In genomic region chr7:67809586-67809985, GRCh38 we compare ENCODE assay signal across 17 cellular contexts.
A peak's percentile ranks its signal among the peaks of the same experiment; 100 is the strongest.
DNase-seq lines count a peak whose midpoint lies in the region; FAIRE-seq and TF ChIP-seq lines count a peak whose summit lies in the region.
"Had no signal": no experiment of that assay in that cellular context is flagged by ENCODE, and none has a peak within 500 bp of the region (broad histone marks: within the 10 kb centered on the region; RNA-seq: fewer than 3 reads in every experiment).

No MANE protein-coding gene starts in this region.

- no TSS peak for BruUV-seq in A673 (replicated peaks; lab: Mats Ljungman, UMichigan)

- no peak overlapping the region for H3K4me3 ChIP-seq in A673 (ENCODE audit: low read depth, low read length, poor library complexity, severe bottlenecking)
- no peak overlapping the region for H3K4me3 ChIP-seq in fibroblast of mammary gland (ENCODE audit: control insufficient read depth, low read depth, low read length)
- H3K4me3 ChIP-seq: BLaER1, HAP-1 had no signal

- TF ChIP-seq CTCF in A673 (conservative IDR thresholded peaks at IDR 0.05; ENCODE audit: low read depth, low read length) = no peak
- TF ChIP-seq CTCF in fibroblast of mammary gland (conservative IDR thresholded peaks at IDR 0.05; ENCODE audit: control insufficient read depth, insufficient read depth, low read depth, low read length) = no peak

- H3K27ac ChIP-seq in A673 (ENCODE audit: low read depth, low read length, poor library complexity, severe bottlenecking) = no peak overlapping the region
- H3K27ac ChIP-seq: BLaER1 had no signal

- intact Hi-C loops in A673 (cut with micrococcal nuclease; ENCODE audit: unreplicated experiment) = no loop called here

- no peaks in the 10 kb centered on the region for H3K36me3 ChIP-seq in A673 (ENCODE audit: insufficient read depth, low read length, poor library complexity, severe bottlenecking)
- H3K36me3 ChIP-seq: BLaER1, HAP-1 had no signal

- CTCF ChIA-PET in A673 (lab: Charles Lee) = no interaction called here

- H3K9me3 ChIP-seq in A673 (ENCODE audit: low read depth, low read length, poor library complexity, severe bottlenecking) = no peaks in the 10 kb centered on the region
- H3K9me3 ChIP-seq: BLaER1, Caco-2, HAP-1 had no signal

- no peaks in the 10 kb centered on the region for H3K27me3 ChIP-seq in A673 (replicated peaks; ENCODE audit: insufficient read depth, low read depth, low read length, poor library complexity)
- H3K27me3 ChIP-seq: BLaER1 had no signal

- peak; percentile 24 for DNase-seq in A673 (ENCODE audit: low spot score)
- DNase-seq in M059J (ENCODE audit: low read depth) = peak; percentile 78
- DNase-seq in fibroblast of mammary gland (ENCODE audit: low read depth) = peak; percentile 54
- DNase-seq in urothelium cell line (ENCODE audit: low spot score) = peak; percentile 14
- DNase-seq in stimulated activated CD4-positive, alpha-beta T cell treated with anti-CD3 and anti-CD28 coated beads, Interleukin-12 subunit alpha, Interleukin-12 subunit beta, amount 100 ng/mL, for 4 hours = no peak
- no peak for DNase-seq in NCI-H187 (lab: John Stamatoyannopoulos, UW)
- DNase-seq in NCI-H1694 treated with DMSO at 0.1 percent for 48 hours (lab: John Stamatoyannopoulos, UW) = no peak
- DNase-seq: Caco-2; CD8-positive, alpha-beta memory T cell; DND-41; GDM1; GOT3 had no signal

- no peaks in the 10 kb centered on the region for H3K4me1 ChIP-seq in A673 (ENCODE audit: insufficient read depth, low read length, poor library complexity, severe bottlenecking)
- H3K4me1 ChIP-seq: BLaER1, Caco-2, HAP-1 had no signal

- no peak for FAIRE-seq in urothelium cell line (lab: Jason Lieb, UNC)
- FAIRE-seq: A204.1, GM12892, HTR-8/SVneo had no signal

- POLR2A ChIA-PET in A673 (lab: Charles Lee; ENCODE audit: low non-redundant PET) = no interaction called here

Comparison
In these comparisons a context has a peak if more than half of its experiments do, and no peak if none do; other contexts are left out.
1. DNase-seq: peak in A673 (single experiment), M059J (single experiment), fibroblast of mammary gland (single experiment) and urothelium cell line (single experiment); none in stimulated activated CD4-positive, alpha-beta T cell treated with anti-CD3 and anti-CD28 coated beads, Interleukin-12 subunit alpha, Interleukin-12 subunit beta, amount 100 ng/mL, for 4 hours (single experiment), NCI-H187 (0 of 2) and NCI-H1694 treated with DMSO at 0.1 percent for 48 hours (single experiment).